Comparison of ENCODE assay signal across 2 cellular contexts in genomic region chr11:3904228-3904627, GRCh38.
TF ChIP-seq lines count a peak whose summit lies in the region.

No MANE protein-coding gene starts in this region.

TF ChIP-seq in A549, 52 proteins besides CTCF, POLR2A, EP300 and RAD21 (continued from another document):
- no peak for TF ChIP-seq MAX (IDR thresholded peaks at IDR 0.05)
- no peak for TF ChIP-seq POLR2AphosphoS2 (conservative IDR thresholded peaks at IDR 0.05; ENCODE audit: low read length)
- no peak for TF ChIP-seq NFE2L2 (conservative IDR thresholded peaks at IDR 0.05; ENCODE audit: low read length)
- no peak for TF ChIP-seq USF2 (IDR thresholded peaks at IDR 0.05)
- TF ChIP-seq ZNF302 (CRISPR knock-in tag; IDR thresholded peaks at IDR 0.05), result no peak
- TF ChIP-seq FOXS1 (CRISPR knock-in tag; IDR thresholded peaks at IDR 0.05), result no peak
- no peak for TF ChIP-seq KDM1A (IDR thresholded peaks at IDR 0.05; ENCODE audit: low read depth)
- TF ChIP-seq FOSL2 (IDR thresholded peaks at IDR 0.05), result no peak
- no peak for TF ChIP-seq FOSL2 (CRISPR knock-in tag; IDR thresholded peaks at IDR 0.05)
- no peak for TF ChIP-seq HOXB5 (CRISPR knock-in tag; IDR thresholded peaks at IDR 0.05)
- TF ChIP-seq HES2 (IDR thresholded peaks at IDR 0.05), result no peak

TF ChIP-seq in GM12878, 131 proteins besides CTCF, POLR2A, EP300 and RAD21 (continued from another document):
- TF ChIP-seq BCLAF1 (IDR thresholded peaks at IDR 0.05) (no peak), RELA (IDR thresholded peaks at IDR 0.05; ENCODE audit: borderline replicate concordance, partially characterized antibody) (no peak), PKNOX1 (IDR thresholded peaks at IDR 0.05) (no peak), PRDM15 (CRISPR knock-in tag; IDR thresholded peaks at IDR 0.05) (no peak), CBFB (IDR thresholded peaks at IDR 0.05; ENCODE audit: low read depth) (no peak)
